ENCODE assay signal across 13 cellular contexts in genomic region chr15:53522878-53523455, GRCh38.
A peak's percentile ranks its signal among the peaks of the same experiment; 100 is the strongest.
DNase-seq lines count a peak whose midpoint lies in the region; ATAC-seq and TF ChIP-seq lines count a peak whose summit lies in the region.
"Had no signal": no experiment of that assay in that cellular context is flagged by ENCODE, and none has a peak within 500 bp of the region (broad histone marks: within the 10 kb centered on the region; RNA-seq: fewer than 3 reads in every experiment).

No MANE protein-coding gene starts in this region.

- no peak overlapping the region for H2AK5ac ChIP-seq in mesendoderm (ENCODE audit: low read length)

- H2BK5ac ChIP-seq in mesendoderm (ENCODE audit: low read length), result no peak overlapping the region

- peak; percentile 70 for DNase-seq in DMS79 (lab: John Stamatoyannopoulos, UW)
- peak; percentile 8 to 62 for DNase-seq in NCI-H187 (lab: John Stamatoyannopoulos, UW)
- DNase-seq in PC-3, result peak; percentile 16
- peak; percentile 21 for DNase-seq in mesendoderm
- DNase-seq in HCEC 1CT, result no peak
- DNase-seq in SW480 (ENCODE audit: low spot score), result no peak
- DNase-seq in naive thymus-derived CD8-positive, alpha-beta T cell, result no peak
- DNase-seq: activated CD8-positive, alpha-beta memory T cell treated with anti-CD3 and anti-CD28 coated beads for 24 hours; activated naive CD4-positive, alpha-beta T cell treated with anti-CD3 and anti-CD28 coated beads for 36 hours; Calu3; spleen had no signal

- intact Hi-C loops in PC-3 (cut with micrococcal nuclease), result no loop called here

- no peak overlapping the region for H2BK15ac ChIP-seq in mesendoderm (replicated peaks; ENCODE audit: low read depth)

- no peak overlapping the region for H3K27ac ChIP-seq in PC-3 (ENCODE audit: low read length)
- no peak overlapping the region for H3K27ac ChIP-seq in mesendoderm (ENCODE audit: low read depth, low read length)
- H3K27ac ChIP-seq: neutrophil, spleen had no signal

- no peak overlapping the region for H2AFZ ChIP-seq in PC-3 (ENCODE audit: low read length)

- H3K4ac ChIP-seq in mesendoderm (ENCODE audit: low read depth, low read length), result no peak overlapping the region

- no peak overlapping the region for H3K4me3 ChIP-seq in PC-3 (ENCODE audit: low read length)
- H3K4me3 ChIP-seq in mesendoderm (ENCODE audit: low read length), result no peak overlapping the region
- H3K4me3 ChIP-seq: spleen had no signal

- H3K9me3 ChIP-seq in PC-3 (ENCODE audit: low read length), result no peaks in the 10 kb centered on the region
- H3K9me3 ChIP-seq: neutrophil, spleen had no signal

- H3K27me3 Mint-ChIP-seq in naive thymus-derived CD8-positive, alpha-beta T cell, result no peaks in the 10 kb centered on the region
- H3K27me3 Mint-ChIP-seq: central memory CD8-positive, alpha-beta T cell had no signal

- no peak overlapping the region for H3K27ac Mint-ChIP-seq in naive thymus-derived CD8-positive, alpha-beta T cell
- H3K27ac Mint-ChIP-seq: activated naive CD4-positive, alpha-beta T cell treated with anti-CD3 and anti-CD28 coated beads for 36 hours had no signal

- no peak overlapping the region for H2BK120ac ChIP-seq in mesendoderm (ENCODE audit: low read depth, low read length)

- H3K56ac ChIP-seq in mesendoderm (ENCODE audit: low read length), result no peak overlapping the region

- no peak overlapping the region for H4K5ac ChIP-seq in mesendoderm (ENCODE audit: low read length)

- POLR2A ChIA-PET in PC-3 (lab: Charles Lee; ENCODE audit: unreplicated experiment), result no interaction called here
- POLR2A ChIA-PET in naive thymus-derived CD8-positive, alpha-beta T cell (lab: Charles Lee), result no interaction called here

- no peaks in the 10 kb centered on the region for H3K79me2 ChIP-seq in PC-3 (ENCODE audit: low read length)
- no peaks in the 10 kb centered on the region for H3K79me2 ChIP-seq in mesendoderm (ENCODE audit: control insufficient read depth, insufficient read depth, low read length)

- no peak for TF ChIP-seq CTCF in PC-3 (conservative IDR thresholded peaks at IDR 0.05; ENCODE audit: low read depth, low read length)

- no peak overlapping the region for H3K4me2 ChIP-seq in PC-3 (ENCODE audit: low read length)
- H3K4me2 ChIP-seq in mesendoderm (ENCODE audit: low read length), result no peak overlapping the region

- peak overlapping the region; percentile 28 for H3K18ac ChIP-seq in mesendoderm (ENCODE audit: low read length)

- H3K36me3 Mint-ChIP-seq in naive thymus-derived CD8-positive, alpha-beta T cell, result no peaks in the 10 kb centered on the region

- H3K4me1 ChIP-seq in PC-3 (ENCODE audit: insufficient read depth, low read length) (0 out of 2 replicates have a peak, but pooled peaks cover 5% of the 10 kb centered on the region), mesendoderm (ENCODE audit: control insufficient read depth, low read depth, low read length) (no peaks in the 10 kb centered on the region)
- H3K4me1 ChIP-seq: spleen had no signal

- no peaks in the 10 kb centered on the region for H3K79me1 ChIP-seq in mesendoderm (ENCODE audit: low read length)

- H3K4me3 Mint-ChIP-seq in naive thymus-derived CD8-positive, alpha-beta T cell, result no peak overlapping the region
- H3K4me3 Mint-ChIP-seq: activated naive CD4-positive, alpha-beta T cell treated with anti-CD3 and anti-CD28 coated beads for 36 hours; central memory CD8-positive, alpha-beta T cell had no signal

- H3K9ac ChIP-seq in PC-3 (ENCODE audit: low read length) (no peak overlapping the region), mesendoderm (ENCODE audit: low read length) (no peak overlapping the region)

- peaks cover 0 to 3% (median 0%) of the 10 kb centered on the region in 9 donors for H3K9me3 Mint-ChIP-seq in naive thymus-derived CD8-positive, alpha-beta T cell
- H3K9me3 Mint-ChIP-seq: activated naive CD4-positive, alpha-beta T cell treated with anti-CD3 and anti-CD28 coated beads for 36 hours; central memory CD8-positive, alpha-beta T cell had no signal

- ATAC-seq in PC-3, result no peak
- ATAC-seq in naive thymus-derived CD8-positive, alpha-beta T cell, result no peak

- H4K20me1 ChIP-seq in PC-3 (ENCODE audit: low read length), result no peaks in the 10 kb centered on the region

- no TSS peak for BruUV-seq in PC-3 (replicated peaks; lab: Mats Ljungman, UMichigan)

- no peak overlapping the region for H4K8ac ChIP-seq in mesendoderm (ENCODE audit: low read depth, low read length)

- H3K9me2 ChIP-seq in PC-3 (replicated peaks; ENCODE audit: low read length), result no peaks in the 10 kb centered on the region

- H3F3A ChIP-seq in PC-3 (ENCODE audit: low read length, unreplicated experiment), result no peaks in the 10 kb centered on the region

- H3K4me1 Mint-ChIP-seq in naive thymus-derived CD8-positive, alpha-beta T cell, result no peaks in the 10 kb centered on the region
- H3K4me1 Mint-ChIP-seq: central memory CD8-positive, alpha-beta T cell had no signal

- no peaks in the 10 kb centered on the region for H3K36me3 ChIP-seq in PC-3 (ENCODE audit: low read depth, low read length)
- H3K36me3 ChIP-seq in mesendoderm (ENCODE audit: control insufficient read depth, insufficient read depth, low read length), result no peaks in the 10 kb centered on the region
- H3K36me3 ChIP-seq: neutrophil, spleen had no signal

- no CpG with 5 or more reads among the region's 3 CpGs for WGBS in mesendoderm (ENCODE audit: extremely low coverage, insufficient coverage, low lambda C conversion rate)

- H3K23ac ChIP-seq in mesendoderm (ENCODE audit: low read length), result no peak overlapping the region

- CTCF ChIA-PET in PC-3 (lab: Charles Lee), result no interaction called here

- H3K27me3 ChIP-seq in PC-3 (ENCODE audit: low read length) (no peaks in the 10 kb centered on the region), mesendoderm (ENCODE audit: insufficient read depth, low read length, poor library complexity) (no peaks in the 10 kb centered on the region)
- H3K27me3 ChIP-seq: neutrophil, spleen had no signal

Comparison
In these comparisons a context has a peak if more than half of its experiments do, and no peak if none do; other contexts are left out.
1. DNase-seq: peak in DMS79 (single experiment), NCI-H187 (2 of 2), PC-3 (single experiment) and mesendoderm (single experiment); none in HCEC 1CT (single experiment), SW480 (single experiment) and naive thymus-derived CD8-positive, alpha-beta T cell (0 of 10).